18 cellular contexts compared by ENCODE assay signal in genomic region chr15:48465410-48465809, GRCh38.
DNase-seq lines count a peak whose midpoint lies in the region; ATAC-seq and TF ChIP-seq lines count a peak whose summit lies in the region.
"Had no signal": no experiment of that assay in that cellular context is flagged by ENCODE, and none has a peak within 500 bp of the region (broad histone marks: within the 10 kb centered on the region; RNA-seq: fewer than 3 reads in every experiment).

No MANE protein-coding gene starts in this region.

- no peak for ATAC-seq in right cardiac atrium
- ATAC-seq: GM12878, HCT116, HepG2 had no signal

- no peaks in the 10 kb centered on the region for H3K27me3 ChIP-seq in left ventricle myocardium inferior (ENCODE audit: low read depth)
- H3K27me3 ChIP-seq in right cardiac atrium (ENCODE audit: control insufficient read depth, insufficient read depth), result no peaks in the 10 kb centered on the region
- no peaks in the 10 kb centered on the region for H3K27me3 ChIP-seq in rectal smooth muscle tissue (ENCODE audit: control insufficient read depth, insufficient read depth, low read length)
- H3K27me3 ChIP-seq: BLaER1 had no signal

- H3K4me3 ChIP-seq in left ventricle myocardium inferior (no peak overlapping the region), right cardiac atrium (ENCODE audit: low read length) (no peak overlapping the region), rectal smooth muscle tissue (ENCODE audit: low read length) (no peak overlapping the region)
- H3K4me3 ChIP-seq: BLaER1, GM12878 had no signal

- TF ChIP-seq CTCF in left ventricle myocardium inferior (IDR thresholded peaks at IDR 0.05; ENCODE audit: borderline replicate concordance) (no peak), VCaP (conservative IDR thresholded peaks at IDR 0.05) (no peak), GM10248 (IDR thresholded peaks at IDR 0.05; ENCODE audit: control extremely low read depth, extremely low read depth, low read depth, missing control alignments) (no peak)

- CTCF ChIA-PET in GM10248 (lab: Yijun Ruan, JAX), result no interaction called here

- WGBS in right cardiac atrium, result 85% methylated on average over 5 of the region's 5 CpGs

- H3K9ac ChIP-seq in rectal smooth muscle tissue (ENCODE audit: low read length), result no peak overlapping the region
- H3K9ac ChIP-seq: BLaER1 had no signal

- DNase-seq in left ventricle myocardium inferior (no peak), right cardiac atrium (no peak), EL (no peak), GM10248 (ENCODE audit: extremely low spot score) (no peak), RPMI8226 (no peak)
- DNase-seq: 8988T; CD4-positive, alpha-beta memory T cell; DMS153; DMS79; GF-D8; GOT3; H7 had no signal

- intact Hi-C loops in left ventricle myocardium inferior (cut with micrococcal nuclease), result no loop called here
- intact Hi-C loops in right cardiac atrium (cut with DNase I), result loop anchor here in 2 of 4 donors (10.0 kb wide), 2 partner anchors 111 to 459 kb away; no protein-coding TSS in a partner anchor

- H3K27ac ChIP-seq in left ventricle myocardium inferior (replicated peaks) (peak overlapping the region; percentile 40), right cardiac atrium (ENCODE audit: low read length) (no peak overlapping the region), VCaP (peak overlapping the region; percentile 80), rectal smooth muscle tissue (ENCODE audit: low read depth, low read length) (peak overlapping the region; percentile 21)
- H3K27ac ChIP-seq: BLaER1 had no signal

- H3K36me3 ChIP-seq in left ventricle myocardium inferior (peaks cover 81% of the 10 kb centered on the region), rectal smooth muscle tissue (ENCODE audit: control insufficient read depth, insufficient read depth, low read length) (peaks cover 4% of the 10 kb centered on the region)
- H3K36me3 ChIP-seq: BLaER1 had no signal

- H3K4me1 ChIP-seq in left ventricle myocardium inferior (no peaks in the 10 kb centered on the region), right cardiac atrium (ENCODE audit: control insufficient read depth, insufficient read depth, low read length) (no peaks in the 10 kb centered on the region), rectal smooth muscle tissue (ENCODE audit: control insufficient read depth, insufficient read depth, low read length) (no peaks in the 10 kb centered on the region)
- H3K4me1 ChIP-seq: BLaER1 had no signal

- POLR2A ChIA-PET in GM10248 (lab: Yijun Ruan, JAX), result no interaction called here

- H3K9me3 ChIP-seq in left ventricle myocardium inferior (replicated peaks) (no peaks in the 10 kb centered on the region), right cardiac atrium (ENCODE audit: control insufficient read depth, low read length) (no peaks in the 10 kb centered on the region)
- H3K9me3 ChIP-seq: BLaER1 had no signal
